In the genomic region with DNA sequence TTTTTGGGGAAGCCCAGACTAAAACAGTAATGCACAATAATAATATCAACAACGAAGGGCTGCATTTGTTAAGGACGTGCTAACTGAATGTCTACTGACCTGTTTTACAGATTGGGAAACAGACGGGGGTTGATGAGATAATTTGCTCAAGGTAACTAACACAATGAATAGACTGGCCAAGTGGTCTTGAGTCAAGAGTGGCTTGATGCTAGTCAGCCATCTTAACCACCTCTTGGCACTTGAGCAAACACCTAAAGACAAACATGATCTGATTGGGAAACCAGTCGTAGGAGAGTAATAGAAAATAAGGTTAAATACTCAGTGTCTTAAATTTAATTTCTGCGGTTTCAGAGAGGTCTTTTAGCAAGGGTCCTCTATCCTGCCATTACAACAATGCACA, we compare ENCODE assay signal across 3 cellular contexts.
"Had no signal": no experiment of that assay in that cellular context is flagged by ENCODE, and none has a peak within 500 bp of the region (broad histone marks: within the 10 kb centered on the region; RNA-seq: fewer than 3 reads in every experiment).

No MANE protein-coding gene starts in this region.

- H3K4me3 ChIP-seq: GM12878 had no signal

- DNase-seq: GDM1, GF-D8 had no signal

- ATAC-seq: GM12878 had no signal
